26 cellular contexts compared by ENCODE assay signal in genomic region chr9:29390859-29391258, GRCh38.
DNase-seq lines count a peak whose midpoint lies in the region; ATAC-seq, FAIRE-seq and TF ChIP-seq lines count a peak whose summit lies in the region.
"Had no signal": no experiment of that assay in that cellular context is flagged by ENCODE, and none has a peak within 500 bp of the region (broad histone marks: within the 10 kb centered on the region; RNA-seq: fewer than 3 reads in every experiment).

No MANE protein-coding gene starts in this region.

- TF ChIP-seq CTCF in H9 (conservative IDR thresholded peaks at IDR 0.05), result no peak
- no peak for TF ChIP-seq CTCF in H1 (IDR thresholded peaks at IDR 0.05; ENCODE audit: control extremely low read depth in 1 of 3, insufficient read depth in 1 of 3, low read depth in 1 of 3, low read length in 3 of 3)
- TF ChIP-seq CTCF in D721Med (IDR thresholded peaks at IDR 0.05; ENCODE audit: insufficient read depth, missing control alignments), result no peak

- no peak for TF ChIP-seq EP300 in H1 (IDR thresholded peaks at IDR 0.05; ENCODE audit: borderline replicate concordance in 1 of 2, low read depth in 2 of 2, low read length in 2 of 2)

- H4K20me1 ChIP-seq in H9 (ENCODE audit: control insufficient read depth, insufficient read depth, insufficient read length) (no peaks in the 10 kb centered on the region), H1 (replicated peaks in 1 of 2; ENCODE audit: control insufficient read depth in 1 of 2, insufficient read depth in 2 of 2, low read length in 2 of 2) (no peaks in the 10 kb centered on the region)
- H4K20me1 ChIP-seq: BLaER1 treated with 17β-estradiol and CSF1 and Interleukin-3, amounts not matched to agents 10 nM and 100 nM had no signal

- H2BK12ac ChIP-seq in H9 (ENCODE audit: insufficient read length, low read depth, low read length), result no peak overlapping the region
- no peak overlapping the region for H2BK12ac ChIP-seq in H1 (ENCODE audit: low read depth, low read length)

- POLR2A ChIA-PET in H1 (lab: Charles Lee; ENCODE audit: partially characterized antibody), result no interaction called here

- H3K4me3 ChIP-seq in H1 (ENCODE audit: extremely low read depth in 1 of 4, insufficient read depth in 2 of 4, low read depth in 3 of 4, low read length in 4 of 4), result no peak overlapping the region
- no peak overlapping the region for H3K4me3 ChIP-seq in mesendoderm (ENCODE audit: low read length)
- H3K4me3 ChIP-seq: BLaER1 treated with 17β-estradiol and CSF1 and Interleukin-3, amounts not matched to agents 10 nM and 100 nM had no signal

- H3K4me3 Mint-ChIP-seq in H9, result no peak overlapping the region
- H3K4me3 Mint-ChIP-seq: B cell; CD4-positive, alpha-beta T cell; CD8-positive, alpha-beta T cell had no signal

- H2BK15ac ChIP-seq in H9 (ENCODE audit: low read depth, low read length), result no peak overlapping the region
- no peak overlapping the region for H2BK15ac ChIP-seq in H1 (ENCODE audit: low read length)
- no peak overlapping the region for H2BK15ac ChIP-seq in mesendoderm (replicated peaks; ENCODE audit: low read depth)

- H3K23me2 ChIP-seq in H9 (ENCODE audit: insufficient read length, low read depth, low read length, poor library complexity, severe bottlenecking) (no peaks in the 10 kb centered on the region), H1 (ENCODE audit: low read depth, low read length) (no peaks in the 10 kb centered on the region)

- H3K27ac Mint-ChIP-seq in H9, result no peak overlapping the region
- H3K27ac Mint-ChIP-seq: B cell; CD4-positive, alpha-beta T cell; CD8-positive, alpha-beta T cell had no signal

- no peak overlapping the region for H3T11ph ChIP-seq in H9 (ENCODE audit: low read length)

- DNase-seq in H9, result peak; percentile 26
- DNase-seq in H1 (ENCODE audit: low read depth in 1 of 2, low spot score in 2 of 2), result no peak
- DNase-seq in mesendoderm, result peak; percentile 34
- no peak for DNase-seq in HT-29 (ENCODE audit: low spot score)
- DNase-seq in D721Med (ENCODE audit: insufficient read length, low spot score), result no peak
- DNase-seq: 8988T; AML-193; Caco-2; Calu3; CD4-positive, alpha-beta T cell; CD8-positive, alpha-beta T cell; DMS 273 treated with DMSO at 0.1 percent for 48 hours; DMS153; DMS53; DMS79; DND-41; EL; GF-D8 had no signal

- FAIRE-seq in H1 (lab: Jason Lieb, UNC), result no peak
- FAIRE-seq in D721Med (lab: Jason Lieb, UNC), result no peak
- FAIRE-seq: A204.1, G401.6, GM12891, GM19239 had no signal

- no peak overlapping the region for H2BK20ac ChIP-seq in H9 (ENCODE audit: low read depth, low read length, poor library complexity, severe bottlenecking)
- H2BK20ac ChIP-seq in H1 (ENCODE audit: low read length), result no peak overlapping the region

- H3K9me3 Mint-ChIP-seq in H9, result no peaks in the 10 kb centered on the region

- H3K4me2 ChIP-seq in H9 (ENCODE audit: insufficient read depth, insufficient read length, low read length) (no peak overlapping the region), H1 (ENCODE audit: insufficient read depth in 1 of 2, low read depth in 2 of 2, low read length in 2 of 2) (no peak overlapping the region), mesendoderm (ENCODE audit: low read length) (no peak overlapping the region)
- H3K4me2 ChIP-seq: BLaER1 treated with 17β-estradiol and CSF1 and Interleukin-3, amounts not matched to agents 10 nM and 100 nM had no signal

- no peak overlapping the region for H4K8ac ChIP-seq in H9 (replicated peaks; ENCODE audit: insufficient read length, low read depth, low read length)
- no peak overlapping the region for H4K8ac ChIP-seq in H1 (ENCODE audit: extremely low read depth, insufficient read depth, low read length)
- H4K8ac ChIP-seq in mesendoderm (ENCODE audit: low read depth, low read length), result no peak overlapping the region

- TF ChIP-seq POLR2A in H1 (IDR thresholded peaks at IDR 0.05; ENCODE audit: control extremely low read depth in 1 of 2, low read depth in 2 of 2, low read length in 2 of 2), result no peak

- no peak overlapping the region for H4K5ac ChIP-seq in H9 (ENCODE audit: insufficient read length, low read depth, low read length)
- H4K5ac ChIP-seq in H1 (ENCODE audit: insufficient read length, low read depth, low read length), result no peak overlapping the region
- H4K5ac ChIP-seq in mesendoderm (ENCODE audit: low read length), result no peak overlapping the region

- no peaks in the 10 kb centered on the region for H3K79me1 ChIP-seq in H9 (ENCODE audit: insufficient read depth, low read depth, low read length, poor library complexity, severe bottlenecking)
- H3K79me1 ChIP-seq in H1 (ENCODE audit: low read depth, low read length), result no peaks in the 10 kb centered on the region
- no peaks in the 10 kb centered on the region for H3K79me1 ChIP-seq in mesendoderm (ENCODE audit: low read length)

- H3K79me2 ChIP-seq in H9 (ENCODE audit: insufficient read depth, low read length) (no peaks in the 10 kb centered on the region), H1 (ENCODE audit: control insufficient read depth in 1 of 2, insufficient read depth in 2 of 2, low read length in 2 of 2) (no peaks in the 10 kb centered on the region), mesendoderm (ENCODE audit: control insufficient read depth, insufficient read depth, low read length) (no peaks in the 10 kb centered on the region)

- H3K36me3 ChIP-seq in H1 (ENCODE audit: control insufficient read depth in 2 of 4, insufficient read depth in 4 of 4, low read length in 3 of 4) (no peaks in the 10 kb centered on the region), mesendoderm (ENCODE audit: control insufficient read depth, insufficient read depth, low read length) (no peaks in the 10 kb centered on the region)
- H3K36me3 ChIP-seq: BLaER1 treated with 17β-estradiol and CSF1 and Interleukin-3, amounts not matched to agents 10 nM and 100 nM had no signal

- ATAC-seq in GM21423 (IDR thresholded peaks at IDR 0.05; ENCODE audit: unreplicated experiment), result no peak
- ATAC-seq: CD8-positive, alpha-beta T cell had no signal

- CTCF ChIA-PET in H1 (lab: Charles Lee; ENCODE audit: partially characterized antibody), result interaction anchor here (1.6 kb wide), 1 partner anchor 14 kb away, joined by 3 read pairs; no protein-coding TSS in a partner anchor

- H2AK5ac ChIP-seq in H9 (ENCODE audit: insufficient read length, low read length), result no peak overlapping the region
- H2AK5ac ChIP-seq in H1 (ENCODE audit: low read depth, low read length), result no peak overlapping the region
- no peak overlapping the region for H2AK5ac ChIP-seq in mesendoderm (ENCODE audit: low read length)

- no peaks in the 10 kb centered on the region for H3K36me3 Mint-ChIP-seq in H9 (ENCODE audit: insufficient read depth in 1 of 3, low read depth in 3 of 3)
- H3K36me3 Mint-ChIP-seq: CD8-positive, alpha-beta T cell had no signal

- H3K4ac ChIP-seq in H9 (ENCODE audit: low read depth, low read length), result no peak overlapping the region
- no peak overlapping the region for H3K4ac ChIP-seq in H1 (replicated peaks; ENCODE audit: insufficient read length, low read depth, low read length)
- no peak overlapping the region for H3K4ac ChIP-seq in mesendoderm (ENCODE audit: low read depth, low read length)

- no peaks in the 10 kb centered on the region for H3K27me3 Mint-ChIP-seq in H9 (ENCODE audit: low read depth)
- H3K27me3 Mint-ChIP-seq: B cell; CD4-positive, alpha-beta T cell had no signal

- WGBS in H9 (ENCODE audit: extremely low coverage, insufficient read length, low lambda C conversion rate), result no CpG with 5 or more reads among the region's 1 CpG
- 71% methylated on average over 1 of the region's 1 CpG; no CpG with 5 or more reads in 1 of the 2 experiments for WGBS in H1 (ENCODE audit: extremely low coverage in 1 of 2, insufficient coverage in 1 of 2, insufficient read length in 1 of 2, insufficient replicate concordance in 2 of 2, low coverage in 1 of 2, low lambda C conversion rate in 2 of 2, missing lambda C conversion rate in 1 of 2), 2 experiments
- WGBS in mesendoderm (ENCODE audit: extremely low coverage, insufficient coverage, low lambda C conversion rate), result no CpG with 5 or more reads among the region's 1 CpG

- no peak overlapping the region for H3K56ac ChIP-seq in H9 (ENCODE audit: insufficient read length, low read depth, low read length)
- no peak overlapping the region for H3K56ac ChIP-seq in H1 (replicated peaks; ENCODE audit: insufficient read length, low read depth, low read length)
- no peak overlapping the region for H3K56ac ChIP-seq in mesendoderm (ENCODE audit: low read length)

- H4K91ac ChIP-seq in H9 (ENCODE audit: insufficient read length, low read depth, low read length), result no peak overlapping the region
- no peak overlapping the region for H4K91ac ChIP-seq in H1 (replicated peaks; ENCODE audit: insufficient read length, low read length)

- H3K27ac ChIP-seq in H9 (ENCODE audit: insufficient read length, low read depth, low read length) (no peak overlapping the region), H1 (ENCODE audit: low read depth, low read length) (no peak overlapping the region), mesendoderm (ENCODE audit: low read depth, low read length) (no peak overlapping the region)
- H3K27ac ChIP-seq: BLaER1 treated with 17β-estradiol and CSF1 and Interleukin-3, amounts not matched to agents 10 nM and 100 nM; C4-2B had no signal

- no peak overlapping the region for H2BK120ac ChIP-seq in H9 (ENCODE audit: low read depth, low read length, poor library complexity, severe bottlenecking)
- H2BK120ac ChIP-seq in H1 (replicated peaks; ENCODE audit: low read depth, low read length), result no peak overlapping the region
- no peak overlapping the region for H2BK120ac ChIP-seq in mesendoderm (ENCODE audit: low read depth, low read length)

- H3K9ac ChIP-seq in H9 (ENCODE audit: extremely low read depth, insufficient read length, low read length) (no peak overlapping the region), H1 (replicated peaks in 1 of 4; ENCODE audit: extremely low read depth in 1 of 4, low read depth in 3 of 4, low read length in 3 of 4) (no peak overlapping the region), mesendoderm (ENCODE audit: low read length) (no peak overlapping the region)
- H3K9ac ChIP-seq: BLaER1 treated with 17β-estradiol and CSF1 and Interleukin-3, amounts not matched to agents 10 nM and 100 nM had no signal

- H3K14ac ChIP-seq in H9 (ENCODE audit: insufficient read depth, low read length), result no peak overlapping the region
- H3K14ac ChIP-seq in H1 (ENCODE audit: insufficient read length), result no peak overlapping the region

- H3K4me1 ChIP-seq in H9 (ENCODE audit: insufficient read depth, low read length), result no peaks in the 10 kb centered on the region
- H3K4me1 ChIP-seq in H1 (replicated peaks in 1 of 4; ENCODE audit: control insufficient read depth in 3 of 4, insufficient read depth in 4 of 4, low read length in 3 of 4), result peaks cover 0 to 4% (median 0%) of the 10 kb centered on the region in 4 experiments; a peak in 1 of 7 replicates
- H3K4me1 ChIP-seq in mesendoderm (ENCODE audit: control insufficient read depth, low read depth, low read length), result no peaks in the 10 kb centered on the region
- H3K4me1 ChIP-seq: BLaER1 treated with 17β-estradiol and CSF1 and Interleukin-3, amounts not matched to agents 10 nM and 100 nM; Caco-2 had no signal

- no peaks in the 10 kb centered on the region for H3K9me3 ChIP-seq in H9 (ENCODE audit: control insufficient read depth, low read depth, low read length)
- no peaks in the 10 kb centered on the region for H3K9me3 ChIP-seq in H1 (ENCODE audit: insufficient read depth in 2 of 2, low read depth in 1 of 2, low read length in 1 of 2)
- H3K9me3 ChIP-seq: BLaER1 treated with 17β-estradiol and CSF1 and Interleukin-3, amounts not matched to agents 10 nM and 100 nM; Caco-2 had no signal

- H2BK5ac ChIP-seq in H9 (ENCODE audit: insufficient read length, low read length) (no peak overlapping the region), H1 (ENCODE audit: low read depth, low read length) (no peak overlapping the region), mesendoderm (ENCODE audit: low read length) (no peak overlapping the region)

- no peak overlapping the region for H3K23ac ChIP-seq in H9 (ENCODE audit: insufficient read length, low read depth, low read length)
- no peak overlapping the region for H3K23ac ChIP-seq in H1 (ENCODE audit: insufficient read length)
- no peak overlapping the region for H3K23ac ChIP-seq in mesendoderm (ENCODE audit: low read length)

- TF ChIP-seq RAD21 in H1 (IDR thresholded peaks at IDR 0.05 in 1 of 2, conservative IDR thresholded peaks at IDR 0.05 in 1 of 2; ENCODE audit: low read depth in 2 of 2, low read length in 2 of 2), result no peak

- H2AFZ ChIP-seq in H9 (ENCODE audit: low read length) (no peak overlapping the region), H1 (ENCODE audit: low read length) (peak overlapping the region; percentile 70; the same call in 1 of the 2 replicates)

- H3K4me1 Mint-ChIP-seq in H9, result peaks cover 11 to 16% of the 10 kb centered on the region in 2 experiments
- H3K4me1 Mint-ChIP-seq: B cell had no signal

- H3K18ac ChIP-seq in H9 (ENCODE audit: insufficient read length, low read depth, low read length) (no peak overlapping the region), H1 (ENCODE audit: extremely low read depth, low read length) (no peak overlapping the region), mesendoderm (ENCODE audit: low read length) (no peak overlapping the region)

- no peaks in the 10 kb centered on the region for H3K27me3 ChIP-seq in H9 (ENCODE audit: insufficient read depth, low read length)
- H3K27me3 ChIP-seq in H1 (replicated peaks in 1 of 4; ENCODE audit: control insufficient read depth in 3 of 4, extremely low read depth in 1 of 4, insufficient read depth in 3 of 4, low read length in 3 of 4), result no peaks in the 10 kb centered on the region
- H3K27me3 ChIP-seq in mesendoderm (ENCODE audit: insufficient read depth, low read length, poor library complexity), result no peaks in the 10 kb centered on the region
- H3K27me3 ChIP-seq: BLaER1 treated with 17β-estradiol and CSF1 and Interleukin-3, amounts not matched to agents 10 nM and 100 nM had no signal

Comparison
In these comparisons a context has a peak if more than half of its experiments do, and no peak if none do; other contexts are left out.
1. DNase-seq: peak in H9 (single experiment) and mesendoderm (single experiment); none in H1 (0 of 2), HT-29 (single experiment) and D721Med (single experiment).